9 cellular contexts compared by ENCODE assay signal in genomic region chr21:44938976-44939531, GRCh38. TPM values are rescaled to one million over a fixed set of nuclear protein-coding genes. Genes with fewer than 3 reads are reported as not detected.
DNase-seq lines count a peak whose midpoint lies in the region; ATAC-seq and TF ChIP-seq lines count a peak whose summit lies in the region.
"Had no signal": no experiment of that assay in that cellular context is flagged by ENCODE, and none has a peak within 500 bp of the region (broad histone marks: within the 10 kb centered on the region; RNA-seq: fewer than 3 reads in every experiment).

No MANE protein-coding gene starts in this region.

- in situ Hi-C loops in astrocyte of the cerebellum (cut with HindIII; ENCODE audit: low sequenced_read_pairs), result no loop called here

- CTCF ChIA-PET in activated CD4-positive, alpha-beta T cell treated with anti-CD3 and anti-CD28 coated beads, Interleukin-2, amount 10 ng/mL, durations not matched to agents 7 days and 5 days (lab: Charles Lee), result interaction anchor here (1.0 to 1.9 kb wide), 2 partner anchors 10 to 20 kb away, joined by 3 to 4 read pairs; no protein-coding TSS in a partner anchor

- WGBS in lower leg skin, 2 donors, result 65 to 70% methylated on average over 15 of the region's 15 CpGs
- WGBS in thymus, result 89% methylated on average over 15 of the region's 15 CpGs

- peaks cover 27% of the 10 kb centered on the region for H3K4me1 ChIP-seq in thymus (ENCODE audit: control insufficient read depth, insufficient read depth, low read length)

- H3K9me3 ChIP-seq in thymus (ENCODE audit: control insufficient read depth), result no peaks in the 10 kb centered on the region
- H3K9me3 ChIP-seq: adrenal gland had no signal

- H3K4me3 Mint-ChIP-seq in activated CD4-positive, alpha-beta T cell treated with anti-CD3 and anti-CD28 coated beads, Interleukin-2, amount 10 ng/mL, durations not matched to agents 7 days and 5 days, result peak overlapping the region; percentile 83

- POLR2A ChIA-PET in activated CD4-positive, alpha-beta T cell treated with anti-CD3 and anti-CD28 coated beads, Interleukin-2, amount 10 ng/mL, durations not matched to agents 7 days and 5 days (lab: Charles Lee), result no interaction called here

- no peak for ATAC-seq in GM19452 (IDR thresholded peaks at IDR 0.05; ENCODE audit: unreplicated experiment)

- H3K27me3 ChIP-seq in thymus (ENCODE audit: control insufficient read depth, insufficient read depth), result no peaks in the 10 kb centered on the region
- H3K27me3 ChIP-seq: adrenal gland had no signal

- H3K36me3 Mint-ChIP-seq in activated CD4-positive, alpha-beta T cell treated with anti-CD3 and anti-CD28 coated beads, Interleukin-2, amount 10 ng/mL, durations not matched to agents 7 days and 5 days (ENCODE audit: low read depth), result peaks cover 5% of the 10 kb centered on the region

- peaks cover 11% of the 10 kb centered on the region for H3K36me3 ChIP-seq in thymus (ENCODE audit: control insufficient read depth, insufficient read depth)

- H3K4me3 ChIP-seq in astrocyte of the cerebellum (ENCODE audit: low read depth, low read length) (peak overlapping the region; percentile 95), lower leg skin (ENCODE audit: low read depth, poor library complexity, severe bottlenecking) (peak overlapping the region; percentile 89), thymus (ENCODE audit: low read length) (peak overlapping the region; percentile 96)

- no peaks in the 10 kb centered on the region for H3K9me3 Mint-ChIP-seq in activated CD4-positive, alpha-beta T cell treated with anti-CD3 and anti-CD28 coated beads, Interleukin-2, amount 10 ng/mL, durations not matched to agents 7 days and 5 days

- no peak overlapping the region for H3K27ac ChIP-seq in thymus (ENCODE audit: low read depth)

- TF ChIP-seq CTCF in astrocyte of the cerebellum (IDR thresholded peaks at IDR 0.05; ENCODE audit: low read depth, low read length, missing control alignments), result no peak
- no peak for TF ChIP-seq CTCF in lower leg skin (IDR thresholded peaks at IDR 0.05)

- H3K27me3 Mint-ChIP-seq in activated CD4-positive, alpha-beta T cell treated with anti-CD3 and anti-CD28 coated beads, Interleukin-2, amount 10 ng/mL, durations not matched to agents 7 days and 5 days, result no peaks in the 10 kb centered on the region

- H3K27ac Mint-ChIP-seq in activated CD4-positive, alpha-beta T cell treated with anti-CD3 and anti-CD28 coated beads, Interleukin-2, amount 10 ng/mL, durations not matched to agents 7 days and 5 days, result peak overlapping the region; percentile 85

- TF ChIP-seq POLR2A in lower leg skin (IDR thresholded peaks at IDR 0.05), result no peak

- intact Hi-C loops in lower leg skin (cut with DNase I; ENCODE audit: low total_unique reads), result loop anchor here (10.0 kb wide), 1 partner anchor 134 kb away; the partner anchor contains the start of gene UBE2G2

- peaks cover 45% of the 10 kb centered on the region for H3K4me1 Mint-ChIP-seq in activated CD4-positive, alpha-beta T cell treated with anti-CD3 and anti-CD28 coated beads, Interleukin-2, amount 10 ng/mL, durations not matched to agents 7 days and 5 days

- no peak for DNase-seq in activated CD4-positive, alpha-beta T cell treated with anti-CD3 and anti-CD28 coated beads, Interleukin-2, amount 10 ng/mL, durations not matched to agents 7 days and 5 days
- DNase-seq in activated CD4-positive, alpha-beta T cell treated with anti-CD3 and anti-CD28 coated beads, Interleukin-2, amount 50 U/mL, for 1 hour, result no peak
- DNase-seq in astrocyte of the cerebellum (ENCODE audit: low read depth) (no peak), lower leg skin (ENCODE audit: low spot score in 2 of 2) (no peak), hepatic stellate cell (ENCODE audit: low spot score) (no peak), middle frontal gyrus (ENCODE audit: extremely low spot score, low spot score) (no peak)

RNA-seq across cellular contexts. Expression of gene SLX9, which starts 0.8 kb away (rescaled TPM):
- 10 to 100 TPM; 32.7 to 39.8 TPM for total RNA-seq in activated CD4-positive, alpha-beta T cell treated with anti-CD3 and anti-CD28 coated beads, Interleukin-2, amount 10 ng/mL, durations not matched to agents 7 days and 5 days
- total RNA-seq in lower leg skin, result 10 to 100 TPM; 19.0 to 36.4 (median 31.6) TPM
- polyA plus RNA-seq in thymus, result 28.4 TPM

RNA-seq across cellular contexts. Expression of gene ITGB2, which starts 18.4 kb away (rescaled TPM):
- 100 to 1,000 TPM; 439 to 500 TPM for total RNA-seq in activated CD4-positive, alpha-beta T cell treated with anti-CD3 and anti-CD28 coated beads, Interleukin-2, amount 10 ng/mL, durations not matched to agents 7 days and 5 days
- total RNA-seq in lower leg skin, result 10 to 100 TPM; 18.4 to 40.7 (median 20.4) TPM
- 104 TPM for polyA plus RNA-seq in thymus

Comparison
In these comparisons a context has a peak if more than half of its experiments do, and no peak if none do; other contexts are left out.
1. RNA of gene ITGB2, which starts 18.4 kb away (total RNA-seq): 439 to 500 TPM in activated CD4-positive, alpha-beta T cell treated with anti-CD3 and anti-CD28 coated beads, Interleukin-2, amount 10 ng/mL, durations not matched to agents 7 days and 5 days; 18.4 to 40.7 TPM in lower leg skin; every median in the first group is over 10 times any median in the second.
2. Peak in every context shown above with its lines, with median percentiles within 50 percentile points of each other: H3K4me3 ChIP-seq.